ENCODE assay signal across 8 cellular contexts in the genomic region with DNA sequence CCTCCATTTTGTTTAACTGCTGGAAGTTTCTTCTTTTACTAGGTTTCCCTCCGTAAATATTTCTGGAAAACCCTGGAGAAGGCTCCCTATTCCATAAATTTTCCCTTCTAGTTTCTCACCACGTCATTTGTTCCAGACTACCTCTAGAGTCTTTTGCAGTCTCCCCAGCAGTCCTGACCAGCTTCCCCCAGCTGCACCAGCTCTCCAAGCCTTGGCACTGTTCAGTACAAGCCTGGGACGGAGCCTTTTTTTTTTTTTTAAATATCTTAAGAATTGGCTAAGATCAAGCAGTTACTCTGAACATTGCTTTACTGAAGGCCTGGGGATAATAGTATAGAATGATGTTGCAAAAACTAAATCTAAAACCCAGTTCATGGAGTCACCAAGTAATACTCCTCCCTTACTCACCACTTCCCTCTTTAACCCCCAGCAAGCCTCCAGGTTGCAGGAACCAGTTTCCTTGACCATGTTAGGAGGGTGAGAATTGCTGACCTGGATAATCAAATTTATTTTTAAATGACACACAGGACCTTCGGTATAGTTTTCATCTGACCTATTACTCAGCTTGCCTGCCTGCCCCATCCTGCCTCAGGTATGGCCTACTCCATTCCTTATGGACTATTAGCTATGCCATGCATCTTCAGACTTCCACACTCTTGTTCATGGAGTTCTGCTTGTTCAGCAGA. TPM values are rescaled to one million over a fixed set of nuclear protein-coding genes. Genes with fewer than 3 reads are reported as not detected.
DNase-seq lines count a peak whose midpoint lies in the region; ATAC-seq and TF ChIP-seq lines count a peak whose summit lies in the region.

No MANE protein-coding gene starts in this region.

- no peaks in the 10 kb centered on the region for H3K9me2 ChIP-seq in OCI-LY7 (ENCODE audit: insufficient read depth, low read length)

- ATAC-seq in GM21381 (IDR thresholded peaks at IDR 0.05; ENCODE audit: unreplicated experiment) (peak; percentile 36), esophagus mucosa (peak; percentile 72), psoas muscle (peak in 3 of 4 donors; percentile 40 to 60 (median 56))

- H4K20me1 ChIP-seq in OCI-LY7 (ENCODE audit: insufficient read depth, low read length): no peaks in the 10 kb centered on the region

- POLR2A ChIA-PET in OCI-LY7 (lab: Charles Lee): interaction anchor here (0.9 kb wide), 1 partner anchor 12 kb away, joined by 3 read pairs; no protein-coding TSS in a partner anchor

- DNase-seq in AG20443 (ENCODE audit: low spot score): peak; percentile 50
- DNase-seq in OCI-LY7 (ENCODE audit: low spot score): no peak
- DNase-seq in psoas muscle: no peak
- no peak for DNase-seq in inferior parietal cortex (ENCODE audit: extremely low spot score)
- DNase-seq in effector CD4-positive, alpha-beta T cell: no peak
- DNase-seq in ureter (ENCODE audit: low spot score): no peak

- intact Hi-C loops in OCI-LY7 (cut with micrococcal nuclease; ENCODE audit: unreplicated experiment) (no loop called here), psoas muscle (cut with DNase I) (no loop called here)

- no peaks in the 10 kb centered on the region for H3K9me3 ChIP-seq in OCI-LY7 (ENCODE audit: low read length)
- H3K9me3 ChIP-seq in psoas muscle: no peaks in the 10 kb centered on the region

- BruUV-seq in OCI-LY7 (replicated peaks; lab: Mats Ljungman, UMichigan): no TSS peak

- H3K27me3 ChIP-seq in psoas muscle (ENCODE audit: insufficient read depth in 3 of 3, low read length in 2 of 3): no peaks in the 10 kb centered on the region

- peak overlapping the region; percentile 80; the same call in 1 of the 2 replicates for H2AFZ ChIP-seq in OCI-LY7 (ENCODE audit: low read length)

- H3K4me3 ChIP-seq in OCI-LY7 (ENCODE audit: low read depth, low read length, poor library complexity, severe bottlenecking) (no peak overlapping the region), psoas muscle (peak overlapping the region; percentile 65)

- H3K27ac ChIP-seq in OCI-LY7 (ENCODE audit: low read depth, low read length, poor library complexity, severe bottlenecking) (no peak overlapping the region), psoas muscle (peak overlapping the region; percentile 62)

- WGBS in psoas muscle, 3 donors: 26 to 43% (median 35%) methylated on average over 4 of the region's 4 CpGs

- no peaks in the 10 kb centered on the region for H3K79me2 ChIP-seq in OCI-LY7 (ENCODE audit: insufficient read depth, low read depth, low read length)

- H3K4me1 ChIP-seq in OCI-LY7 (ENCODE audit: insufficient read depth, low read length, poor library complexity, severe bottlenecking): no peaks in the 10 kb centered on the region
- peaks cover 16% of the 10 kb centered on the region for H3K4me1 ChIP-seq in psoas muscle

- CTCF ChIA-PET in OCI-LY7 (lab: Charles Lee; ENCODE audit: unreplicated experiment): no interaction called here

- H3K36me3 ChIP-seq in OCI-LY7 (ENCODE audit: insufficient read depth, low read length): no peaks in the 10 kb centered on the region
- H3K36me3 ChIP-seq in psoas muscle (ENCODE audit: insufficient read depth in 1 of 2, low read depth in 1 of 2): no peaks in the 10 kb centered on the region

- TF ChIP-seq CTCF in OCI-LY7 (conservative IDR thresholded peaks at IDR 0.05; ENCODE audit: low read length) (no peak), psoas muscle (IDR thresholded peaks at IDR 0.05) (no peak)

- peak overlapping the region; percentile 58; the same call in 1 of the 2 replicates for H3K4me2 ChIP-seq in OCI-LY7 (ENCODE audit: low read length)

RNA-seq across cellular contexts. Expression of a gene that starts 0.7 kb away (rescaled TPM):
- 0.10 and 0.13 TPM in 2 replicates for total RNA-seq in OCI-LY7 (2014; rRNA removed; shearing (Covaris generic))
- total RNA-seq in OCI-LY7 (2022) (not detected in 2 replicates), esophagus mucosa (1.8 TPM), psoas muscle (under 1 TPM; 0.23 to 0.88 (median 0.44) TPM), ureter (10.6 TPM)
- under 1 TPM; 0.35 to 0.82 (median 0.51) TPM for polyA plus RNA-seq in psoas muscle
